Comparison of ENCODE assay signal across 1 cellular context in genomic region chr5:132444841-132445639, GRCh38.
TF ChIP-seq lines count a peak whose summit lies in the region.

No MANE protein-coding gene starts in this region.

TF ChIP-seq in GM12878, 131 proteins besides CTCF, POLR2A, EP300 and RAD21:
- TF ChIP-seq, protein P1, sequence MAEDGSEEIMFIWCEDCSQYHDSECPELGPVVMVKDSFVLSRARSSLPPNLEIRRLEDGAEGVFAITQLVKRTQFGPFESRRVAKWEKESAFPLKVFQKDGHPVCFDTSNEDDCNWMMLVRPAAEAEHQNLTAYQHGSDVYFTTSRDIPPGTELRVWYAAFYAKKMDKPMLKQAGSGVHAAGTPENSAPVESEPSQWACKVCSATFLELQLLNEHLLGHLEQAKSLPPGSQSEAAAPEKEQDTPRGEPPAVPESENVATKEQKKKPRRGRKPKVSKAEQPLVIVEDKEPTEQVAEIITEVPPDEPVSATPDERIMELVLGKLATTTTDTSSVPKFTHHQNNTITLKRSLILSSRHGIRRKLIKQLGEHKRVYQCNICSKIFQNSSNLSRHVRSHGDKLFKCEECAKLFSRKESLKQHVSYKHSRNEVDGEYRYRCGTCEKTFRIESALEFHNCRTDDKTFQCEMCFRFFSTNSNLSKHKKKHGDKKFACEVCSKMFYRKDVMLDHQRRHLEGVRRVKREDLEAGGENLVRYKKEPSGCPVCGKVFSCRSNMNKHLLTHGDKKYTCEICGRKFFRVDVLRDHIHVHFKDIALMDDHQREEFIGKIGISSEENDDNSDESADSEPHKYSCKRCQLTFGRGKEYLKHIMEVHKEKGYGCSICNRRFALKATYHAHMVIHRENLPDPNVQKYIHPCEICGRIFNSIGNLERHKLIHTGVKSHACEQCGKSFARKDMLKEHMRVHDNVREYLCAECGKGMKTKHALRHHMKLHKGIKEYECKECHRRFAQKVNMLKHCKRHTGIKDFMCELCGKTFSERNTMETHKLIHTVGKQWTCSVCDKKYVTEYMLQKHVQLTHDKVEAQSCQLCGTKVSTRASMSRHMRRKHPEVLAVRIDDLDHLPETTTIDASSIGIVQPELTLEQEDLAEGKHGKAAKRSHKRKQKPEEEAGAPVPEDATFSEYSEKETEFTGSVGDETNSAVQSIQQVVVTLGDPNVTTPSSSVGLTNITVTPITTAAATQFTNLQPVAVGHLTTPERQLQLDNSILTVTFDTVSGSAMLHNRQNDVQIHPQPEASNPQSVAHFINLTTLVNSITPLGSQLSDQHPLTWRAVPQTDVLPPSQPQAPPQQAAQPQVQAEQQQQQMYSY (CRISPR knock-in tag; IDR thresholded peaks at IDR 0.05) = no peak
- TF ChIP-seq BCL11A (IDR thresholded peaks at IDR 0.05; ENCODE audit: low read depth, low read length) (no peak), RAD51 (IDR thresholded peaks at IDR 0.05) (no peak), KLF5 (IDR thresholded peaks at IDR 0.05; ENCODE audit: partially characterized antibody) (no peak), CHD2 (IDR thresholded peaks at IDR 0.05; ENCODE audit: borderline replicate concordance, low read depth, low read length) (no peak)
TF ChIP-seq in GM12878: peak in this region for 0.
